Comparison of ENCODE assay signal across 11 cellular contexts in the genomic region with DNA sequence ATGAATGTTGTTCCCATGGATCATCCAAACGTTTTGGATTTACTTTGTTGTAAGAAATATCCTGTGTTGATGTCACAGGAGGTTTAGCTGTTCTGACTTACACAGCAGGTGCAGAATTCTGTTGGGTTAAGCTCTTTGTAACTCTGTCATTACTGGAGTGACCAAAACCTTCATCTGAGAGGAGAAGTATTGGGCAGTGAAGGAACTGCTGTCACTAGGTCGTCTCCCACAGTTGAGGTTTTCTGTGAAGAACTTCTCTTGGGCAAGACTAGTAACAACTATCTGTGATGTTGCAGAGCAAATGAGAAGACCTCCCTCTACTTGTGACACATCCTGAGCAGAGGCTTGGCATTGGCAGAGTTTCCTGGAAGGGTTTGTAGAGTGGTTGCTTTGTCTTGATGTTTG. TPM values are rescaled to one million over a fixed set of nuclear protein-coding genes. Genes with fewer than 3 reads are reported as not detected.
A peak's percentile ranks its signal among the peaks of the same experiment; 100 is the strongest.
DNase-seq lines count a peak whose midpoint lies in the region; TF ChIP-seq lines count a peak whose summit lies in the region.
"Had no signal": no experiment of that assay in that cellular context is flagged by ENCODE, and none has a peak within 500 bp of the region (broad histone marks: within the 10 kb centered on the region; RNA-seq: fewer than 3 reads in every experiment).

No MANE protein-coding gene starts in this region.

- H3K4me1 ChIP-seq in muscle layer of duodenum (ENCODE audit: control insufficient read depth in 1 of 2, insufficient read depth in 2 of 2, low read length in 2 of 2) (peaks cover 0 to 50% of the 10 kb centered on the region in 2 donors), spleen (peaks cover 10 to 84% (median 41%) of the 10 kb centered on the region in 6 donors)

- peak; percentile 68 for DNase-seq in AG08395 (ENCODE audit: low spot score)
- DNase-seq in KBM-7, result peak; percentile 51
- DNase-seq in astrocyte of the spinal cord (ENCODE audit: low read depth, low spot score), result peak; percentile 38
- DNase-seq in NCI-H1092 treated with DMSO at 0.1 percent for 48 hours (lab: John Stamatoyannopoulos, UW), result no peak
- no peak for DNase-seq in NOMO-1 treated with dmso at 0.1 percent for 144 hours (lab: John Stamatoyannopoulos, UW; ENCODE audit: unreplicated experiment)
- DNase-seq in spleen, result no peak
- no peak for DNase-seq in cerebellar nuclear complex (lab: John Stamatoyannopoulos, UW)
- DNase-seq: activated naive CD4-positive, alpha-beta T cell treated with anti-CD3 and anti-CD28 coated beads, Interleukin-2, amount 50 U/mL, for 16 hours; DMS79 treated with DMSO at 0.1 percent for 48 hours had no signal

- peak overlapping the region; percentile 33 for H3K27ac ChIP-seq in muscle layer of duodenum (ENCODE audit: low read length)
- H3K27ac ChIP-seq in spleen, result peak overlapping the region in 4 of 8 donors; percentile 42 to 95 (median 88)
- H3K27ac ChIP-seq: SJSA1 had no signal

- H3K4me3 ChIP-seq in astrocyte of the spinal cord (ENCODE audit: low read depth, low read length) (no peak overlapping the region), muscle layer of duodenum (ENCODE audit: low read depth in 1 of 2, low read length in 2 of 2) (peak overlapping the region; percentile 78 to 81), spleen (peak overlapping the region in 4 of 8 donors; percentile 74 to 90 (median 78))
- H3K4me3 ChIP-seq: SJSA1 had no signal

- in situ Hi-C loops in KBM-7 (cut with MboI; ENCODE audit: low pct_unique_long_range_greater_than_20kb, low sequenced_read_pairs), result no loop called here
- in situ Hi-C loops in astrocyte of the spinal cord (cut with HindIII; ENCODE audit: low sequenced_read_pairs), result no loop called here

- H3K36me3 ChIP-seq in muscle layer of duodenum (ENCODE audit: control insufficient read depth in 1 of 2, insufficient read depth in 2 of 2, low read length in 2 of 2) (no peaks in the 10 kb centered on the region), spleen (no peaks in the 10 kb centered on the region)

- H3K9me3 ChIP-seq in muscle layer of duodenum (ENCODE audit: control insufficient read depth in 1 of 2, low read length in 2 of 2) (no peaks in the 10 kb centered on the region), spleen (no peaks in the 10 kb centered on the region)
- H3K9me3 ChIP-seq: SJSA1 had no signal

- no peak for TF ChIP-seq CTCF in astrocyte of the spinal cord (IDR thresholded peaks at IDR 0.05; ENCODE audit: low read depth, low read length)
- no peak for TF ChIP-seq CTCF in spleen (IDR thresholded peaks at IDR 0.05 in 8 of 11, conservative IDR thresholded peaks at IDR 0.05 in 3 of 11)

- 9 to 28% (median 12%) methylated on average over 2 of the region's 2 CpGs for WGBS in spleen, 5 donors

- peaks cover 4% of the 10 kb centered on the region for H3K27me3 ChIP-seq in muscle layer of duodenum (ENCODE audit: low read depth, low read length)
- H3K27me3 ChIP-seq in spleen (replicated peaks in 1 of 7), result peaks cover 0 to 73% (median 33%) of the 10 kb centered on the region in 7 donors
- H3K27me3 ChIP-seq: SJSA1 had no signal

- intact Hi-C loops in spleen (cut with DNase I; ENCODE audit: low total_unique reads), result loop anchor here (10.0 kb wide), 1 partner anchor 254 kb away; no protein-coding TSS in a partner anchor

- no peak for TF ChIP-seq POLR2A in spleen (IDR thresholded peaks at IDR 0.05)

RNA-seq across cellular contexts. Expression of gene SPTBN1, which starts 2.9 kb away (rescaled TPM):
- total RNA-seq in spleen, result 100 to 1,000 TPM; 223 to 352 (median 318) TPM
- 10 to 100 TPM; 32.7 to 43.8 (median 41.4) TPM for polyA plus RNA-seq in spleen

Comparison
In these comparisons a context has a peak if more than half of its experiments do, and no peak if none do; other contexts are left out.
1. DNase-seq: peak in AG08395 (single experiment), KBM-7 (single experiment) and astrocyte of the spinal cord (single experiment); none in NCI-H1092 treated with DMSO at 0.1 percent for 48 hours (single experiment), NOMO-1 treated with dmso at 0.1 percent for 144 hours (single experiment), spleen (single experiment) and cerebellar nuclear complex (0 of 2).